ENCODE assay signal across 15 cellular contexts in genomic region chr14:51604078-51604477, GRCh38. TPM values are rescaled to one million over a fixed set of nuclear protein-coding genes. Genes with fewer than 3 reads are reported as not detected.
DNase-seq lines count a peak whose midpoint lies in the region; ATAC-seq, FAIRE-seq and TF ChIP-seq lines count a peak whose summit lies in the region.
"Had no signal": no experiment of that assay in that cellular context is flagged by ENCODE, and none has a peak within 500 bp of the region (broad histone marks: within the 10 kb centered on the region; RNA-seq: fewer than 3 reads in every experiment).

No MANE protein-coding gene starts in this region.

- no peaks in the 10 kb centered on the region for H3K36me3 ChIP-seq in left ventricle myocardium inferior
- no peaks in the 10 kb centered on the region for H3K36me3 ChIP-seq in astrocyte (ENCODE audit: insufficient read depth, low read length)
- no peaks in the 10 kb centered on the region for H3K36me3 ChIP-seq in aorta (ENCODE audit: control insufficient read depth in 1 of 2, insufficient read depth in 2 of 2, low read length in 1 of 2)
- H3K36me3 ChIP-seq: colonic mucosa, pancreas had no signal

- no peak for DNase-seq in left cardiac atrium
- DNase-seq in left ventricle myocardium inferior, result no peak
- peak; percentile 96 for DNase-seq in astrocyte (ENCODE audit: low read depth)
- peak; percentile 44 for DNase-seq in hepatic stellate cell (ENCODE audit: low spot score)
- no peak for DNase-seq in aorta
- DNase-seq in KG1 (lab: John Stamatoyannopoulos, UW), result no peak
- DNase-seq in SK-N-DZ (ENCODE audit: low spot score), result no peak
- DNase-seq: activated CD8-positive, alpha-beta memory T cell treated with anti-CD3 and anti-CD28 coated beads, Interleukin-2, amount 50 U/mL, for 48 hours; activated naive CD8-positive, alpha-beta T cell treated with anti-CD3 and anti-CD28 coated beads for 36 hours; colonic mucosa; pancreas had no signal

- H3K4me1 ChIP-seq in left ventricle myocardium inferior, result no peaks in the 10 kb centered on the region
- H3K4me1 ChIP-seq in astrocyte (ENCODE audit: insufficient read depth, low read length), result peaks cover 20% of the 10 kb centered on the region
- no peaks in the 10 kb centered on the region for H3K4me1 ChIP-seq in aorta (ENCODE audit: control insufficient read depth in 1 of 2, insufficient read depth in 2 of 2, low read length in 2 of 2)
- H3K4me1 ChIP-seq: A549, colonic mucosa had no signal

- H3K27ac ChIP-seq in left ventricle myocardium inferior (replicated peaks) (no peak overlapping the region), astrocyte (ENCODE audit: low read depth, low read length) (peak overlapping the region; percentile 75), aorta (ENCODE audit: low read depth in 1 of 2, low read length in 2 of 2) (no peak overlapping the region)
- H3K27ac ChIP-seq: A549, colonic mucosa, epithelial cell of prostate, pancreas had no signal

- no peaks in the 10 kb centered on the region for H3K9me3 Mint-ChIP-seq in astrocyte (ENCODE audit: unreplicated experiment)
- H3K9me3 Mint-ChIP-seq: activated naive CD8-positive, alpha-beta T cell treated with anti-CD3 and anti-CD28 coated beads for 36 hours; mesothelial cell of epicardium had no signal

- no peak overlapping the region for H2AFZ ChIP-seq in astrocyte (ENCODE audit: low read depth, low read length)

- ATAC-seq in left cardiac atrium (peak; percentile 38 to 58), aorta (ENCODE audit: low FRiP score) (peak; percentile 68), HG03108 (IDR thresholded peaks at IDR 0.05; ENCODE audit: unreplicated experiment) (no peak)
- ATAC-seq: A549 had no signal

- no peak overlapping the region for H3K4me3 Mint-ChIP-seq in astrocyte (ENCODE audit: unreplicated experiment)
- H3K4me3 Mint-ChIP-seq: activated naive CD8-positive, alpha-beta T cell treated with anti-CD3 and anti-CD28 coated beads for 36 hours; mesothelial cell of epicardium had no signal

- TF ChIP-seq CTCF in left ventricle myocardium inferior (IDR thresholded peaks at IDR 0.05; ENCODE audit: borderline replicate concordance) (no peak), astrocyte (IDR thresholded peaks at IDR 0.05; ENCODE audit: insufficient read depth, low read depth, low read length) (no peak)

- peaks cover 8% of the 10 kb centered on the region for H3K27me3 ChIP-seq in left ventricle myocardium inferior (ENCODE audit: low read depth)
- H3K27me3 ChIP-seq in astrocyte (ENCODE audit: insufficient read depth, low read length), result no peaks in the 10 kb centered on the region
- H3K27me3 ChIP-seq in aorta (ENCODE audit: control insufficient read depth in 1 of 2, insufficient read depth in 2 of 2, low read length in 1 of 2), result no peaks in the 10 kb centered on the region
- H3K27me3 ChIP-seq: colonic mucosa, pancreas had no signal

- peak overlapping the region; percentile 75 for H3K27ac Mint-ChIP-seq in astrocyte (ENCODE audit: unreplicated experiment)
- H3K27ac Mint-ChIP-seq: activated naive CD8-positive, alpha-beta T cell treated with anti-CD3 and anti-CD28 coated beads for 36 hours had no signal

- H3K27me3 Mint-ChIP-seq in astrocyte (ENCODE audit: low read depth, unreplicated experiment), result no peaks in the 10 kb centered on the region

- H3K9me3 ChIP-seq in left ventricle myocardium inferior (replicated peaks), result no peaks in the 10 kb centered on the region
- no peaks in the 10 kb centered on the region for H3K9me3 ChIP-seq in astrocyte (ENCODE audit: insufficient read depth, low read depth, low read length)
- H3K9me3 ChIP-seq in aorta (ENCODE audit: control insufficient read depth, low read length), result no peaks in the 10 kb centered on the region
- H3K9me3 ChIP-seq: A549, colonic mucosa, pancreas had no signal

- peak overlapping the region; percentile 42 for H3K9ac ChIP-seq in astrocyte (ENCODE audit: low read length)

- intact Hi-C loops in left cardiac atrium (cut with DNase I), result no loop called here
- intact Hi-C loops in left ventricle myocardium inferior (cut with micrococcal nuclease), result no loop called here
- intact Hi-C loops in aorta (cut with DNase I), result no loop called here

- H3K4me1 Mint-ChIP-seq in astrocyte (ENCODE audit: low read depth, unreplicated experiment), result peaks cover 55% of the 10 kb centered on the region
- H3K4me1 Mint-ChIP-seq: activated naive CD8-positive, alpha-beta T cell treated with anti-CD3 and anti-CD28 coated beads for 36 hours had no signal

- peaks cover 6% of the 10 kb centered on the region for H3K36me3 Mint-ChIP-seq in astrocyte (ENCODE audit: low read depth, unreplicated experiment)
- H3K36me3 Mint-ChIP-seq: activated naive CD8-positive, alpha-beta T cell treated with anti-CD3 and anti-CD28 coated beads for 36 hours; mesothelial cell of epicardium had no signal

- 77 to 80% methylated on average over 4 of the region's 4 CpGs for WGBS in aorta, 2 donors

- H3K4me2 ChIP-seq in astrocyte (ENCODE audit: low read length), result peak overlapping the region; percentile 40
- H3K4me2 ChIP-seq: A549 had no signal

- H3K4me3 ChIP-seq in left ventricle myocardium inferior, result no peak overlapping the region
- H3K4me3 ChIP-seq in astrocyte (ENCODE audit: insufficient read depth, low read depth, low read length), result no peak overlapping the region
- no peak overlapping the region for H3K4me3 ChIP-seq in aorta (ENCODE audit: low read length in 2 of 2)
- H3K4me3 ChIP-seq: A549, colonic mucosa, pancreas had no signal

- H4K20me1 ChIP-seq in astrocyte (ENCODE audit: insufficient read depth, low read length), result no peaks in the 10 kb centered on the region

- H3K79me2 ChIP-seq in astrocyte (ENCODE audit: insufficient read depth, low read length), result no peaks in the 10 kb centered on the region

- peak; percentile 63 for FAIRE-seq in astrocyte (lab: Jason Lieb, UNC)
- FAIRE-seq: A549, pancreas had no signal

RNA-seq across cellular contexts. Expression of gene FRMD6, which starts 47.6 kb away (rescaled TPM):
- total RNA-seq in left cardiac atrium (10 to 100 TPM; 11.5 to 17.4 TPM), left ventricle myocardium inferior (7.7 TPM), astrocyte (492 and 498 TPM in 2 replicates), aorta (10 to 100 TPM; 44.8 to 56.7 TPM)
- 10 to 100 TPM; 10.3 to 11.0 TPM for polyA plus RNA-seq in aorta
- polyA plus RNA-seq in SK-N-DZ (2014; cell fraction: cytosol; rRNA removed), result 8.4 and 16.4 TPM in 2 replicates
- polyA plus RNA-seq in SK-N-DZ (2014; cell fraction: nucleus; rRNA removed), result 8.9 and 9.4 TPM in 2 replicates

Comparison
In these comparisons a context has a peak if more than half of its experiments do, and no peak if none do; other contexts are left out.
1. DNase-seq: peak in astrocyte (single experiment) and hepatic stellate cell (single experiment); none in left cardiac atrium (single experiment), left ventricle myocardium inferior (single experiment), aorta (0 of 2), KG1 (single experiment) and SK-N-DZ (single experiment).